1 cellular context compared by ENCODE assay signal in genomic region chr20:48912065-48912464, GRCh38.
TF ChIP-seq lines count a peak whose summit lies in the region.

No MANE protein-coding gene starts in this region.

TF ChIP-seq in GM23338, 12 proteins besides CTCF, POLR2A, EP300 and RAD21 (continued from another document):
- TF ChIP-seq ZNF462 (CRISPR knock-in tag; IDR thresholded peaks at IDR 0.05), result no peak
- no peak for TF ChIP-seq CREB1 (CRISPR knock-in tag; IDR thresholded peaks at IDR 0.05; ENCODE audit: low read depth)
- no peak for TF ChIP-seq REST (IDR thresholded peaks at IDR 0.05; ENCODE audit: unreplicated experiment)
- no peak for TF ChIP-seq EZH2phosphoT487 (IDR thresholded peaks at IDR 0.05; ENCODE audit: unreplicated experiment)
